In the genomic region with DNA sequence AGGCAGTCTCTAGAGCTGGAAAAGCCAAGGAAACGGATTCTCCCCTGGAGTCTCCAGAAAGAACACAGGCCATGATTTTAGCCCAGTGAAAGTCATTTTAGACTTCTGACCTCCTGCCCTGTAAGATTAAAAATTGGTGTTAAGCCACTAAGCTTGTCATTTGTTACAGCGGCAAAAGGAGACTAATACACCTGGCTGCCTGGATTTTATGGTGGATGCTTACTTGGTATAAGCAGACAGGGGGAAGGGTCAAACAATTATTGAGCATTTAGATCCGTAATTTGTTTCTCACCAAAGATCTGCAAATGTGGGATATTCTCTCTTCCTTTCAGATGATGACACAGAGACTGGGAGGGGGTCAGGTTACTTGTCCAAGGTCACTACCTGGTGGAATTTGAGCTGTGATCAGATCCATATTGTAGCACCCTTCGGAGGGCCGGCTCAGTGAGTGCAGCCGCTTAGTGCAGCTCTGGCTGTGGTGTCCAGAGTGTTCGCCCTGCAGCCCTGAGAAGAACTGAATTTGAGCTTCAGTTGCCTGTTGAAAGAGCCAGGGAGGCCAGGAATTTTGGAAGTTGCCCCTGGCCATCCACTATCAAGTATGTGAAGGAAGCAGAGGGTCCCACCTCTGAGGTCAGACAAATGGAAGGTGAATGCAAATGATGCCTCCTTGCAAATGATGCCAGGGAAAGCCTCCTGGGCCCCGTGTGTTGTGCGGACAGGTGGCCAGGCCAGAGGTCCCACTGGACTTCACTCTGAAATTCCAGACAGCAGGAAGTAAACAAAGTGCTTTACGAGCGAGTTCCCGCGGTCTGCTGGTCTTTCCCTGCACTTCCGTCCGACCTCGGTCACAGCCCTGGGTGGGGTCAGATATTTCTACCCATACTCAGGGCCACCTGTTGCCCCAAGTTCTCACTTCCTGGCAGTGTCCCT, we compare ENCODE assay signal across 1 cellular context.
TF ChIP-seq lines count a peak whose summit lies in the region.

No MANE protein-coding gene starts in this region.

TF ChIP-seq in HepG2, 621 proteins besides CTCF, POLR2A, EP300 and RAD21 (continued from another document and continues in another):
- TF ChIP-seq, protein P1, sequence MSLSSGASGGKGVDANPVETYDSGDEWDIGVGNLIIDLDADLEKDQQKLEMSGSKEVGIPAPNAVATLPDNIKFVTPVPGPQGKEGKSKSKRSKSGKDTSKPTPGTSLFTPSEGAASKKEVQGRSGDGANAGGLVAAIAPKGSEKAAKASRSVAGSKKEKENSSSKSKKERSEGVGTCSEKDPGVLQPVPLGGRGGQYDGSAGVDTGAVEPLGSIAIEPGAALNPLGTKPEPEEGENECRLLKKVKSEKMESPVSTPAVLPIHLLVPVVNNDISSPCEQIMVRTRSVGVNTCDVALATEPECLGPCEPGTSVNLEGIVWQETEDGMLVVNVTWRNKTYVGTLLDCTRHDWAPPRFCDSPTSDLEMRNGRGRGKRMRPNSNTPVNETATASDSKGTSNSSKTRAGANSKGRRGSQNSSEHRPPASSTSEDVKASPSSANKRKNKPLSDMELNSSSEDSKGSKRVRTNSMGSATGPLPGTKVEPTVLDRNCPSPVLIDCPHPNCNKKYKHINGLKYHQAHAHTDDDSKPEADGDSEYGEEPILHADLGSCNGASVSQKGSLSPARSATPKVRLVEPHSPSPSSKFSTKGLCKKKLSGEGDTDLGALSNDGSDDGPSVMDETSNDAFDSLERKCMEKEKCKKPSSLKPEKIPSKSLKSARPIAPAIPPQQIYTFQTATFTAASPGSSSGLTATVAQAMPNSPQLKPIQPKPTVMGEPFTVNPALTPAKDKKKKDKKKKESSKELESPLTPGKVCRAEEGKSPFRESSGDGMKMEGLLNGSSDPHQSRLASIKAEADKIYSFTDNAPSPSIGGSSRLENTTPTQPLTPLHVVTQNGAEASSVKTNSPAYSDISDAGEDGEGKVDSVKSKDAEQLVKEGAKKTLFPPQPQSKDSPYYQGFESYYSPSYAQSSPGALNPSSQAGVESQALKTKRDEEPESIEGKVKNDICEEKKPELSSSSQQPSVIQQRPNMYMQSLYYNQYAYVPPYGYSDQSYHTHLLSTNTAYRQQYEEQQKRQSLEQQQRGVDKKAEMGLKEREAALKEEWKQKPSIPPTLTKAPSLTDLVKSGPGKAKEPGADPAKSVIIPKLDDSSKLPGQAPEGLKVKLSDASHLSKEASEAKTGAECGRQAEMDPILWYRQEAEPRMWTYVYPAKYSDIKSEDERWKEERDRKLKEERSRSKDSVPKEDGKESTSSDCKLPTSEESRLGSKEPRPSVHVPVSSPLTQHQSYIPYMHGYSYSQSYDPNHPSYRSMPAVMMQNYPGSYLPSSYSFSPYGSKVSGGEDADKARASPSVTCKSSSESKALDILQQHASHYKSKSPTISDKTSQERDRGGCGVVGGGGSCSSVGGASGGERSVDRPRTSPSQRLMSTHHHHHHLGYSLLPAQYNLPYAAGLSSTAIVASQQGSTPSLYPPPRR (CRISPR knock-in tag; IDR thresholded peaks at IDR 0.05; ENCODE audit: borderline replicate concordance): peak; percentile 93
- TF ChIP-seq, protein P2, sequence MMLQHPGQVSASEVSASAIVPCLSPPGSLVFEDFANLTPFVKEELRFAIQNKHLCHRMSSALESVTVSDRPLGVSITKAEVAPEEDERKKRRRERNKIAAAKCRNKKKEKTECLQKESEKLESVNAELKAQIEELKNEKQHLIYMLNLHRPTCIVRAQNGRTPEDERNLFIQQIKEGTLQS (CRISPR knock-in tag; IDR thresholded peaks at IDR 0.05): peak; percentile 28; the same call in 1 of the 2 replicates
- TF ChIP-seq ESRRA (CRISPR knock-in tag; IDR thresholded peaks at IDR 0.05; ENCODE audit: low read depth): peak; percentile 78
- TF ChIP-seq, protein P3, sequence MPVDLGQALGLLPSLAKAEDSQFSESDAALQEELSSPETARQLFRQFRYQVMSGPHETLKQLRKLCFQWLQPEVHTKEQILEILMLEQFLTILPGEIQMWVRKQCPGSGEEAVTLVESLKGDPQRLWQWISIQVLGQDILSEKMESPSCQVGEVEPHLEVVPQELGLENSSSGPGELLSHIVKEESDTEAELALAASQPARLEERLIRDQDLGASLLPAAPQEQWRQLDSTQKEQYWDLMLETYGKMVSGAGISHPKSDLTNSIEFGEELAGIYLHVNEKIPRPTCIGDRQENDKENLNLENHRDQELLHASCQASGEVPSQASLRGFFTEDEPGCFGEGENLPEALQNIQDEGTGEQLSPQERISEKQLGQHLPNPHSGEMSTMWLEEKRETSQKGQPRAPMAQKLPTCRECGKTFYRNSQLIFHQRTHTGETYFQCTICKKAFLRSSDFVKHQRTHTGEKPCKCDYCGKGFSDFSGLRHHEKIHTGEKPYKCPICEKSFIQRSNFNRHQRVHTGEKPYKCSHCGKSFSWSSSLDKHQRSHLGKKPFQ (CRISPR knock-in tag; IDR thresholded peaks at IDR 0.05; ENCODE audit: insufficient replicate concordance): peak; percentile 78
- TF ChIP-seq EEA1 (CRISPR knock-in tag; IDR thresholded peaks at IDR 0.05; ENCODE audit: borderline replicate concordance): no peak
- peak; percentile 72; the same call in 1 of the 2 replicates for TF ChIP-seq ZNF350 (CRISPR knock-in tag; IDR thresholded peaks at IDR 0.05; ENCODE audit: borderline replicate concordance, low read depth)
- no peak for TF ChIP-seq SP1 (IDR thresholded peaks at IDR 0.05)
- no peak for TF ChIP-seq SP1 (CRISPR knock-in tag; IDR thresholded peaks at IDR 0.05)
- TF ChIP-seq TAF1 (CRISPR knock-in tag; IDR thresholded peaks at IDR 0.05): peak; percentile 46; the same call in 1 of the 2 replicates
- peak; percentile 51 for TF ChIP-seq GABPA (IDR thresholded peaks at IDR 0.05; ENCODE audit: low read depth, low read length)
- peak; percentile 88 for TF ChIP-seq GABPA (CRISPR knock-in tag; IDR thresholded peaks at IDR 0.05; ENCODE audit: low read depth)
- no peak for TF ChIP-seq RNF2 (conservative IDR thresholded peaks at IDR 0.05; ENCODE audit: low read depth)
- TF ChIP-seq SMC3 (IDR thresholded peaks at IDR 0.05; ENCODE audit: low read length): no peak
- TF ChIP-seq NFIC (IDR thresholded peaks at IDR 0.05; ENCODE audit: low read length): no peak
- TF ChIP-seq NCOA2 (CRISPR knock-in tag; IDR thresholded peaks at IDR 0.05): peak; percentile 85
- TF ChIP-seq ZC3H13 (CRISPR knock-in tag; IDR thresholded peaks at IDR 0.05): no peak
- TF ChIP-seq ZNF615 (CRISPR knock-in tag; IDR thresholded peaks at IDR 0.05; ENCODE audit: borderline replicate concordance): no peak
- TF ChIP-seq, protein P4, sequence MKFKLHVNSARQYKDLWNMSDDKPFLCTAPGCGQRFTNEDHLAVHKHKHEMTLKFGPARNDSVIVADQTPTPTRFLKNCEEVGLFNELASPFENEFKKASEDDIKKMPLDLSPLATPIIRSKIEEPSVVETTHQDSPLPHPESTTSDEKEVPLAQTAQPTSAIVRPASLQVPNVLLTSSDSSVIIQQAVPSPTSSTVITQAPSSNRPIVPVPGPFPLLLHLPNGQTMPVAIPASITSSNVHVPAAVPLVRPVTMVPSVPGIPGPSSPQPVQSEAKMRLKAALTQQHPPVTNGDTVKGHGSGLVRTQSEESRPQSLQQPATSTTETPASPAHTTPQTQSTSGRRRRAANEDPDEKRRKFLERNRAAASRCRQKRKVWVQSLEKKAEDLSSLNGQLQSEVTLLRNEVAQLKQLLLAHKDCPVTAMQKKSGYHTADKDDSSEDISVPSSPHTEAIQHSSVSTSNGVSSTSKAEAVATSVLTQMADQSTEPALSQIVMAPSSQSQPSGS (CRISPR knock-in tag; IDR thresholded peaks at IDR 0.05): no peak; the same call in 1 of the 2 replicates
- peak; percentile 74 for TF ChIP-seq POGZ (CRISPR knock-in tag; IDR thresholded peaks at IDR 0.05)
- no peak for TF ChIP-seq ZNF747 (CRISPR knock-in tag; IDR thresholded peaks at IDR 0.05; ENCODE audit: borderline replicate concordance)
- no peak for TF ChIP-seq ZSCAN29 (CRISPR knock-in tag; conservative IDR thresholded peaks at IDR 0.05)
- TF ChIP-seq ZFP1 (CRISPR knock-in tag; IDR thresholded peaks at IDR 0.05): no peak
- TF ChIP-seq HNF4A (CRISPR knock-in tag; IDR thresholded peaks at IDR 0.05): peak; percentile 75
- TF ChIP-seq ZNF713 (CRISPR knock-in tag; IDR thresholded peaks at IDR 0.05): no peak
- TF ChIP-seq CCDC6 (CRISPR knock-in tag; IDR thresholded peaks at IDR 0.05): no peak
- no peak for TF ChIP-seq CHCHD3 (CRISPR knock-in tag; IDR thresholded peaks at IDR 0.05)
- peak; percentile 28 for TF ChIP-seq ZMYM4 (CRISPR knock-in tag; IDR thresholded peaks at IDR 0.05)
- TF ChIP-seq HNF4G (IDR thresholded peaks at IDR 0.05; ENCODE audit: borderline replicate concordance, low read depth, low read length): peak; percentile 65
- TF ChIP-seq HNF4G (CRISPR knock-in tag; IDR thresholded peaks at IDR 0.05; ENCODE audit: borderline replicate concordance, low read depth): peak; percentile 79; the same call in 1 of the 2 replicates
- TF ChIP-seq ONECUT2 (CRISPR knock-in tag; IDR thresholded peaks at IDR 0.05): no peak
- TF ChIP-seq ZNF660 (CRISPR knock-in tag; IDR thresholded peaks at IDR 0.05; ENCODE audit: borderline replicate concordance, low read depth): no peak
- 0 out of 2 replicates have a peak, but pooled peaks have one; percentile 27 for TF ChIP-seq HNRNPL (IDR thresholded peaks at IDR 0.05; ENCODE audit: low read depth, low read length)
- no peak for TF ChIP-seq ZNF737 (CRISPR knock-in tag; IDR thresholded peaks at IDR 0.05; ENCODE audit: borderline replicate concordance)
- TF ChIP-seq, protein P5, sequence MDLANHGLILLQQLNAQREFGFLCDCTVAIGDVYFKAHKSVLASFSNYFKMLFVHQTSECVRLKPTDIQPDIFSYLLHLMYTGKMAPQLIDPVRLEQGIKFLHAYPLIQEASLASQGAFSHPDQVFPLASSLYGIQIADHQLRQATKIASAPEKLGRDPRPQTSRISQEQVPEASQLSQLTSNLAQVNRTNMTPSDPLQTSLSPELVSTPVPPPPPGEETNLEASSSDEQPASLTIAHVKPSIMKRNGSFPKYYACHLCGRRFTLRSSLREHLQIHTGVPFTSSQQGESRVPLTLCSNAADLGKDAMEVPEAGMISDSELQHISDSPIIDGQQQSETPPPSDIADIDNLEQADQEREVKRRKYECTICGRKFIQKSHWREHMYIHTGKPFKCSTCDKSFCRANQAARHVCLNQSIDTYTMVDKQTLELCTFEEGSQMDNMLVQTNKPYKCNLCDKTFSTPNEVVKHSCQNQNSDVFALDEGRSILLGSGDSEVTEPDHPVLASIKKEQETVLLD (CRISPR knock-in tag; IDR thresholded peaks at IDR 0.05; ENCODE audit: low read depth): no peak
- TF ChIP-seq PITX1 (CRISPR knock-in tag; IDR thresholded peaks at IDR 0.05): peak; percentile 88
- TF ChIP-seq TCF7 (IDR thresholded peaks at IDR 0.05; ENCODE audit: low read depth): no peak
- no peak for TF ChIP-seq ZNF775 (CRISPR knock-in tag; IDR thresholded peaks at IDR 0.05; ENCODE audit: borderline replicate concordance)
- TF ChIP-seq JUN (CRISPR knock-in tag; IDR thresholded peaks at IDR 0.05): no peak
- TF ChIP-seq, protein P6, sequence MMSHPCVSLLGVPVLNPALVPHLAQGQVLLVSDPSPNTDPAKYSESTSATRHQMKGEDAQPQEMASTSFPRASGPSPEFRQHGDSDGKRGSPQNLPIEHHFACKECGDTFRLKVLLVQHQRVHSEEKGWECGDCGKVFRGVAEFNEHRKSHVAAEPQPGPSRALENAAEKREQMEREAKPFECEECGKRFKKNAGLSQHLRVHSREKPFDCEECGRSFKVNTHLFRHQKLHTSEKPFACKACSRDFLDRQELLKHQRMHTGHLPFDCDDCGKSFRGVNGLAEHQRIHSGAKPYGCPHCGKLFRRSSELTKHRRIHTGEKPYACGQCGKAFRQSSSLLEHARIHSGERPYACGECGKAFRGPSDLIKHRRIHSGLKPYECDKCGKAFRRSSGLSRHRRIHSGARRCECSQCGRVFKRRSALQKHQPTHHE (CRISPR knock-in tag; IDR thresholded peaks at IDR 0.05; ENCODE audit: borderline replicate concordance): no peak
- TF ChIP-seq FOXK1 (CRISPR knock-in tag; IDR thresholded peaks at IDR 0.05; ENCODE audit: borderline replicate concordance, low read depth): peak; percentile 92; the same call in 1 of the 2 replicates
- no peak for TF ChIP-seq ISX (CRISPR knock-in tag; conservative IDR thresholded peaks at IDR 0.05)
- TF ChIP-seq SIX1 (CRISPR knock-in tag; IDR thresholded peaks at IDR 0.05; ENCODE audit: borderline replicate concordance): peak; percentile 75; the same call in 1 of the 2 replicates
- peak; percentile 99 for TF ChIP-seq ZNF12 (CRISPR knock-in tag; IDR thresholded peaks at IDR 0.05)
- TF ChIP-seq ZNF768 (CRISPR knock-in tag; IDR thresholded peaks at IDR 0.05): no peak
- TF ChIP-seq ZNF24 (IDR thresholded peaks at IDR 0.05): no peak
- TF ChIP-seq, protein P7, sequence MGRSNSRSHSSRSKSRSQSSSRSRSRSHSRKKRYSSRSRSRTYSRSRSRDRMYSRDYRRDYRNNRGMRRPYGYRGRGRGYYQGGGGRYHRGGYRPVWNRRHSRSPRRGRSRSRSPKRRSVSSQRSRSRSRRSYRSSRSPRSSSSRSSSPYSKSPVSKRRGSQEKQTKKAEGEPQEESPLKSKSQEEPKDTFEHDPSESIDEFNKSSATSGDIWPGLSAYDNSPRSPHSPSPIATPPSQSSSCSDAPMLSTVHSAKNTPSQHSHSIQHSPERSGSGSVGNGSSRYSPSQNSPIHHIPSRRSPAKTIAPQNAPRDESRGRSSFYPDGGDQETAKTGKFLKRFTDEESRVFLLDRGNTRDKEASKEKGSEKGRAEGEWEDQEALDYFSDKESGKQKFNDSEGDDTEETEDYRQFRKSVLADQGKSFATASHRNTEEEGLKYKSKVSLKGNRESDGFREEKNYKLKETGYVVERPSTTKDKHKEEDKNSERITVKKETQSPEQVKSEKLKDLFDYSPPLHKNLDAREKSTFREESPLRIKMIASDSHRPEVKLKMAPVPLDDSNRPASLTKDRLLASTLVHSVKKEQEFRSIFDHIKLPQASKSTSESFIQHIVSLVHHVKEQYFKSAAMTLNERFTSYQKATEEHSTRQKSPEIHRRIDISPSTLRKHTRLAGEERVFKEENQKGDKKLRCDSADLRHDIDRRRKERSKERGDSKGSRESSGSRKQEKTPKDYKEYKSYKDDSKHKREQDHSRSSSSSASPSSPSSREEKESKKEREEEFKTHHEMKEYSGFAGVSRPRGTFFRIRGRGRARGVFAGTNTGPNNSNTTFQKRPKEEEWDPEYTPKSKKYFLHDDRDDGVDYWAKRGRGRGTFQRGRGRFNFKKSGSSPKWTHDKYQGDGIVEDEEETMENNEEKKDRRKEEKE (IDR thresholded peaks at IDR 0.05): no peak
- TF ChIP-seq DR1 (CRISPR knock-in tag; IDR thresholded peaks at IDR 0.05): no peak
- TF ChIP-seq, protein P8, sequence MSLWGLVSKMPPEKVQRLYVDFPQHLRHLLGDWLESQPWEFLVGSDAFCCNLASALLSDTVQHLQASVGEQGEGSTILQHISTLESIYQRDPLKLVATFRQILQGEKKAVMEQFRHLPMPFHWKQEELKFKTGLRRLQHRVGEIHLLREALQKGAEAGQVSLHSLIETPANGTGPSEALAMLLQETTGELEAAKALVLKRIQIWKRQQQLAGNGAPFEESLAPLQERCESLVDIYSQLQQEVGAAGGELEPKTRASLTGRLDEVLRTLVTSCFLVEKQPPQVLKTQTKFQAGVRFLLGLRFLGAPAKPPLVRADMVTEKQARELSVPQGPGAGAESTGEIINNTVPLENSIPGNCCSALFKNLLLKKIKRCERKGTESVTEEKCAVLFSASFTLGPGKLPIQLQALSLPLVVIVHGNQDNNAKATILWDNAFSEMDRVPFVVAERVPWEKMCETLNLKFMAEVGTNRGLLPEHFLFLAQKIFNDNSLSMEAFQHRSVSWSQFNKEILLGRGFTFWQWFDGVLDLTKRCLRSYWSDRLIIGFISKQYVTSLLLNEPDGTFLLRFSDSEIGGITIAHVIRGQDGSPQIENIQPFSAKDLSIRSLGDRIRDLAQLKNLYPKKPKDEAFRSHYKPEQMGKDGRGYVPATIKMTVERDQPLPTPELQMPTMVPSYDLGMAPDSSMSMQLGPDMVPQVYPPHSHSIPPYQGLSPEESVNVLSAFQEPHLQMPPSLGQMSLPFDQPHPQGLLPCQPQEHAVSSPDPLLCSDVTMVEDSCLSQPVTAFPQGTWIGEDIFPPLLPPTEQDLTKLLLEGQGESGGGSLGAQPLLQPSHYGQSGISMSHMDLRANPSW (CRISPR knock-in tag; IDR thresholded peaks at IDR 0.05; ENCODE audit: borderline replicate concordance): no peak
